ENCODE assay signal across 19 cellular contexts in the genomic region with DNA sequence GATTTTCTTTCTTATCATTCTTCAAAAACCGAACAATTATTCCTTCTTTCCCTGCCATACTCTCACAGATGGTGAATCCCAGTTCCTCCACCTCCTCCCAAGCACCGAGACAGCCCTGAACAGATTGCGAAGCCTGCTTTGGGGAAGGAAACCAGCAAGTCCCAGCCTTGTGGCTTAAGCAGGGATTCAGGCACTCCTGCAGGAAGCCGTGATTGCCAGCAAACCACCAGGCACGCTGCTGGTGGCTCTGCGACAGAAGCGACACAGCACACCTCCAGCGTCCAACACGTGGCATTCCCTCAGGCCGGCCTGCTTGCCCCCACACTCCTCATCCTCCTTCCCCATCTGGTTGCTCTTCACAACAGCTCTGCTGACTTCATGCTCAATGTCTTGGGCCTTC.
DNase-seq lines count a peak whose midpoint lies in the region; ATAC-seq and TF ChIP-seq lines count a peak whose summit lies in the region.
"Had no signal": no experiment of that assay in that cellular context is flagged by ENCODE, and none has a peak within 500 bp of the region (broad histone marks: within the 10 kb centered on the region; RNA-seq: fewer than 3 reads in every experiment).

No MANE protein-coding gene starts in this region.

- H3K4me1 Mint-ChIP-seq in H9 (peaks cover 33 to 39% of the 10 kb centered on the region in 2 experiments), glutamatergic neuron (ENCODE audit: low read depth, unreplicated experiment) (peaks cover 36% of the 10 kb centered on the region)

- no peak for ATAC-seq in HG03460 (IDR thresholded peaks at IDR 0.05; ENCODE audit: unreplicated experiment)
- no peak for ATAC-seq in HG03521 (IDR thresholded peaks at IDR 0.05; ENCODE audit: unreplicated experiment)
- ATAC-seq: GM12878 had no signal

- no peak overlapping the region for H2AK5ac ChIP-seq in H9 (ENCODE audit: insufficient read length, low read length)

- H3K9me3 ChIP-seq in H9 (ENCODE audit: control insufficient read depth, low read depth, low read length): no peaks in the 10 kb centered on the region
- H3K9me3 ChIP-seq in WERI-Rb-1 (ENCODE audit: severe bottlenecking): no peaks in the 10 kb centered on the region
- no peaks in the 10 kb centered on the region for H3K9me3 ChIP-seq in ovary

- H2BK20ac ChIP-seq in H9 (ENCODE audit: low read depth, low read length, poor library complexity, severe bottlenecking): no peak overlapping the region

- no peaks in the 10 kb centered on the region for H3K9me3 Mint-ChIP-seq in H9
- H3K9me3 Mint-ChIP-seq in glutamatergic neuron (ENCODE audit: unreplicated experiment): peaks cover 9% of the 10 kb centered on the region

- no peak overlapping the region for H3K56ac ChIP-seq in H9 (ENCODE audit: insufficient read length, low read depth, low read length)

- no peak overlapping the region for H2BK15ac ChIP-seq in H9 (ENCODE audit: low read depth, low read length)

- no peaks in the 10 kb centered on the region for H3K23me2 ChIP-seq in H9 (ENCODE audit: insufficient read length, low read depth, low read length, poor library complexity, severe bottlenecking)

- no peak overlapping the region for H2BK120ac ChIP-seq in H9 (ENCODE audit: low read depth, low read length, poor library complexity, severe bottlenecking)

- H3K23ac ChIP-seq in H9 (ENCODE audit: insufficient read length, low read depth, low read length): no peak overlapping the region

- no peak overlapping the region for H4K91ac ChIP-seq in H9 (ENCODE audit: insufficient read length, low read depth, low read length)

- no peak overlapping the region for H4K8ac ChIP-seq in H9 (replicated peaks; ENCODE audit: insufficient read length, low read depth, low read length)

- H3K4me1 ChIP-seq in H9 (ENCODE audit: insufficient read depth, low read length) (peaks cover 6% of the 10 kb centered on the region), ovary (ENCODE audit: insufficient read depth) (no peaks in the 10 kb centered on the region)

- H3K27me3 Mint-ChIP-seq in H9 (ENCODE audit: low read depth) (no peaks in the 10 kb centered on the region; the same call in 1 of the 2 replicates), glutamatergic neuron (ENCODE audit: unreplicated experiment) (peaks cover 10% of the 10 kb centered on the region)

- H3K9ac ChIP-seq in H9 (ENCODE audit: extremely low read depth, insufficient read length, low read length): no peak overlapping the region
- H3K9ac ChIP-seq: KMS-11 had no signal

- H3K4me3 Mint-ChIP-seq in H9: no peak overlapping the region
- no peak overlapping the region for H3K4me3 Mint-ChIP-seq in glutamatergic neuron (ENCODE audit: unreplicated experiment)
- H3K4me3 Mint-ChIP-seq: HFFc6 had no signal

- no peak overlapping the region for H2AFZ ChIP-seq in H9 (ENCODE audit: low read length)

- H3K79me2 ChIP-seq in H9 (ENCODE audit: insufficient read depth, low read length): no peaks in the 10 kb centered on the region

- no peaks in the 10 kb centered on the region for H3K36me3 Mint-ChIP-seq in H9 (ENCODE audit: insufficient read depth in 1 of 3, low read depth in 3 of 3)
- H3K36me3 Mint-ChIP-seq in glutamatergic neuron (ENCODE audit: unreplicated experiment): no peaks in the 10 kb centered on the region

- no peak for TF ChIP-seq EP300 in ovary (IDR thresholded peaks at IDR 0.05)

- H3K14ac ChIP-seq in H9 (ENCODE audit: insufficient read depth, low read length): no peak overlapping the region

- H3K4me3 ChIP-seq in WERI-Rb-1 (ENCODE audit: low read depth, low read length) (no peak overlapping the region), ovary (no peak overlapping the region)
- H3K4me3 ChIP-seq: GM12878 had no signal

- TF ChIP-seq CTCF in H9 (conservative IDR thresholded peaks at IDR 0.05) (no peak), WERI-Rb-1 (IDR thresholded peaks at IDR 0.05; ENCODE audit: low read depth, low read length) (no peak), glutamatergic neuron (IDR thresholded peaks at IDR 0.05; ENCODE audit: partially characterized antibody, unreplicated experiment) (no peak), ovary (IDR thresholded peaks at IDR 0.05) (no peak)

- intact Hi-C loops in ovary (cut with DNase I): no loop called here

- DNase-seq in DMS 273 (lab: John Stamatoyannopoulos, UW; ENCODE audit: unreplicated experiment): peak; percentile 80
- DNase-seq in H9: peak; percentile 44
- peak; percentile 77 for DNase-seq in WERI-Rb-1
- DNase-seq in glutamatergic neuron: peak; percentile 49
- DNase-seq in ovary: no peak
- no peak for DNase-seq in 8988T
- DNase-seq: AML-193, COR-L47, HFFc6, NCI-H1436, NCI-H1930, NCI-H446 treated with DMSO at 0.1 percent for 48 hours, NCI-H774, SHP77 treated with DMSO at 0.1 percent for 48 hours, T-helper 1 cell had no signal

- no peaks in the 10 kb centered on the region for H3K36me3 ChIP-seq in WERI-Rb-1
- H3K36me3 ChIP-seq in ovary: no peaks in the 10 kb centered on the region

- no peaks in the 10 kb centered on the region for H4K20me1 ChIP-seq in H9 (ENCODE audit: control insufficient read depth, insufficient read depth, insufficient read length)

- no peak for TF ChIP-seq POLR2A in ovary (IDR thresholded peaks at IDR 0.05)

- H4K5ac ChIP-seq in H9 (ENCODE audit: insufficient read length, low read depth, low read length): no peak overlapping the region

- WGBS in H9 (ENCODE audit: extremely low coverage, insufficient read length, low lambda C conversion rate): no CpG with 5 or more reads among the region's 10 CpGs
- WGBS in ovary, 3 donors: 84 to 90% (median 86%) methylated on average over 10 of the region's 10 CpGs

- H3K27ac Mint-ChIP-seq in H9 (0 out of 7 replicates have a peak overlapping the region, but pooled peaks of 1 of the 3 experiments have one; percentile 20), glutamatergic neuron (ENCODE audit: unreplicated experiment) (peak overlapping the region; percentile 91)
- H3K27ac Mint-ChIP-seq: HFFc6 had no signal

- no peaks in the 10 kb centered on the region for H3K27me3 ChIP-seq in H9 (ENCODE audit: insufficient read depth, low read length)
- no peaks in the 10 kb centered on the region for H3K27me3 ChIP-seq in WERI-Rb-1 (ENCODE audit: insufficient read depth, low read depth, severe bottlenecking)
- H3K27me3 ChIP-seq in ovary: no peaks in the 10 kb centered on the region

- H2BK5ac ChIP-seq in H9 (ENCODE audit: insufficient read length, low read length): no peak overlapping the region

- no peak overlapping the region for H3K18ac ChIP-seq in H9 (ENCODE audit: insufficient read length, low read depth, low read length)

- H3K27ac ChIP-seq in H9 (ENCODE audit: insufficient read length, low read depth, low read length): no peak overlapping the region
- peak overlapping the region; percentile 39 for H3K27ac ChIP-seq in WERI-Rb-1
- H3K27ac ChIP-seq in ovary: no peak overlapping the region
- H3K27ac ChIP-seq: KMS-11 had no signal

- H2BK12ac ChIP-seq in H9 (ENCODE audit: insufficient read length, low read depth, low read length): no peak overlapping the region

- H3T11ph ChIP-seq in H9 (ENCODE audit: low read length): no peak overlapping the region

- H3K79me1 ChIP-seq in H9 (ENCODE audit: insufficient read depth, low read depth, low read length, poor library complexity, severe bottlenecking): no peaks in the 10 kb centered on the region

- H3K4ac ChIP-seq in H9 (ENCODE audit: low read depth, low read length): no peak overlapping the region

- H3K4me2 ChIP-seq in H9 (ENCODE audit: insufficient read depth, insufficient read length, low read length): no peak overlapping the region
- H3K4me2 ChIP-seq: KMS-11 had no signal

Comparison
In these comparisons a context has a peak if more than half of its experiments do, and no peak if none do; other contexts are left out.
1. DNase-seq: peak in DMS 273 (single experiment), H9 (single experiment), WERI-Rb-1 (single experiment) and glutamatergic neuron (single experiment); none in ovary (0 of 5) and 8988T (single experiment).